ENCODE assay signal across 8 cellular contexts in the genomic region with DNA sequence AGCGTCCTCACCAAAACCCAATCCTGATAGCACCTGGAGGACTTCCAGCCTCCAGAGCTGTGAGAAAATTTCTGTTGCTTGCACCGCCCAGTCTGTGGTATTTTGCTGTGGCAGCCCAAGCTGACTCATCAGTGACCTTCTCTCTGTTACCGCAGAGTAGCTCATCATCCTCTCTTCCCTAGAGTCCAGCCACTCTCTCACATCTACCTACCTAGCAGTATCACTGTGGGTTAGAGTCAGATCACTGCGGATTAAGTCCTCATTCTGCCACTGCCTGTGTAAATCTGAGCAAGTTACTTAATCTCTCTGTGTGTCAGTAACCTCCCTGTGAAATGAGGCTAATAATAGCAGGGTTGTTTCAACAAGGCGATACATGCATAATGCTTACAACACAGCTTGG. TPM values are rescaled to one million over a fixed set of nuclear protein-coding genes. Genes with fewer than 3 reads are reported as not detected.
DNase-seq lines count a peak whose midpoint lies in the region; ATAC-seq lines count a peak whose summit lies in the region.

No MANE protein-coding gene starts in this region.

- H3K36me3 ChIP-seq in naive thymus-derived CD4-positive, alpha-beta T cell (ENCODE audit: control insufficient read depth in 2 of 3, insufficient read depth in 3 of 3, low read length in 3 of 3): no peaks in the 10 kb centered on the region

- no peaks in the 10 kb centered on the region for H3K36me3 Mint-ChIP-seq in naive thymus-derived CD4-positive, alpha-beta T cell

- H3K4me3 Mint-ChIP-seq in naive thymus-derived CD4-positive, alpha-beta T cell: peak overlapping the region in 1 of 10 donors; percentile 27

- DNase-seq in GM04503 (ENCODE audit: low read depth) (peak; percentile 72), NOMO-1 treated with dmso at 0.1 percent for 144 hours (lab: John Stamatoyannopoulos, UW; ENCODE audit: unreplicated experiment) (peak; percentile 61), posterior cingulate gyrus (no peak), NCI-H187 (lab: John Stamatoyannopoulos, UW) (no peak), putamen (ENCODE audit: low spot score) (no peak)
- peak; percentile 78 for DNase-seq in activated effector memory CD4-positive, alpha-beta T cell treated with anti-CD3 and anti-CD28 coated beads, Interleukin-2, amount 50 U/mL, for 16 hours
- DNase-seq in naive thymus-derived CD4-positive, alpha-beta T cell: peak in 2 of 9 donors; percentile 5 to 47

- H3K4me1 Mint-ChIP-seq in naive thymus-derived CD4-positive, alpha-beta T cell: peaks cover 14 to 32% (median 22%) of the 10 kb centered on the region in 7 donors

- H3K27ac Mint-ChIP-seq in naive thymus-derived CD4-positive, alpha-beta T cell: peak overlapping the region in 4 of 9 donors; percentile 10 to 42 (median 27)

- no peak overlapping the region for H3K4me3 ChIP-seq in naive thymus-derived CD4-positive, alpha-beta T cell (ENCODE audit: low read length)

- H3K27ac ChIP-seq in naive thymus-derived CD4-positive, alpha-beta T cell (ENCODE audit: low read depth, low read length): no peak overlapping the region

- intact Hi-C loops in naive thymus-derived CD4-positive, alpha-beta T cell (cut with micrococcal nuclease): no loop called here
- intact Hi-C loops in posterior cingulate gyrus (cut with DNase I): no loop called here

- no peaks in the 10 kb centered on the region for H3K9me3 ChIP-seq in naive thymus-derived CD4-positive, alpha-beta T cell (ENCODE audit: control insufficient read depth in 2 of 3, low read length in 3 of 3)

- no peaks in the 10 kb centered on the region for H3K27me3 ChIP-seq in naive thymus-derived CD4-positive, alpha-beta T cell (ENCODE audit: control insufficient read depth in 2 of 2, insufficient read depth in 2 of 2, low read length in 2 of 2)

- peak; percentile 69 for ATAC-seq in HG02623 (IDR thresholded peaks at IDR 0.05; ENCODE audit: unreplicated experiment)
- peak; percentile 70 for ATAC-seq in naive thymus-derived CD4-positive, alpha-beta T cell

- CTCF ChIA-PET in naive thymus-derived CD4-positive, alpha-beta T cell (lab: Charles Lee): no interaction called here

- H3K9me3 Mint-ChIP-seq in naive thymus-derived CD4-positive, alpha-beta T cell: no peaks in the 10 kb centered on the region

- H3K27me3 Mint-ChIP-seq in naive thymus-derived CD4-positive, alpha-beta T cell: peaks cover 0 to 22% (median 0%) of the 10 kb centered on the region in 5 donors

- POLR2A ChIA-PET in naive thymus-derived CD4-positive, alpha-beta T cell (lab: Charles Lee): interaction anchor here (0.8 kb wide), 1 partner anchor 113 kb away, joined by 5 read pairs; no protein-coding TSS in a partner anchor

- H3K4me1 ChIP-seq in naive thymus-derived CD4-positive, alpha-beta T cell (ENCODE audit: control insufficient read depth in 2 of 2, insufficient read depth in 2 of 2, low read length in 2 of 2): peaks cover 9 to 20% of the 10 kb centered on the region in 2 donors

RNA-seq across cellular contexts. Expression of a gene that starts 40.3 kb away (rescaled TPM):
- total RNA-seq in naive thymus-derived CD4-positive, alpha-beta T cell: 10 to 100 TPM; 22.4 to 34.7 (median 30.4) TPM
- polyA plus RNA-seq in naive thymus-derived CD4-positive, alpha-beta T cell: 10 to 100 TPM; 17.4 to 21.9 TPM

Comparison
In these comparisons a context has a peak if more than half of its experiments do, and no peak if none do; other contexts are left out.
1. DNase-seq: peak in GM04503 (single experiment), NOMO-1 treated with dmso at 0.1 percent for 144 hours (single experiment) and activated effector memory CD4-positive, alpha-beta T cell treated with anti-CD3 and anti-CD28 coated beads, Interleukin-2, amount 50 U/mL, for 16 hours (single experiment); none in posterior cingulate gyrus (0 of 10), NCI-H187 (0 of 2) and putamen (single experiment).